In the genomic region with DNA sequence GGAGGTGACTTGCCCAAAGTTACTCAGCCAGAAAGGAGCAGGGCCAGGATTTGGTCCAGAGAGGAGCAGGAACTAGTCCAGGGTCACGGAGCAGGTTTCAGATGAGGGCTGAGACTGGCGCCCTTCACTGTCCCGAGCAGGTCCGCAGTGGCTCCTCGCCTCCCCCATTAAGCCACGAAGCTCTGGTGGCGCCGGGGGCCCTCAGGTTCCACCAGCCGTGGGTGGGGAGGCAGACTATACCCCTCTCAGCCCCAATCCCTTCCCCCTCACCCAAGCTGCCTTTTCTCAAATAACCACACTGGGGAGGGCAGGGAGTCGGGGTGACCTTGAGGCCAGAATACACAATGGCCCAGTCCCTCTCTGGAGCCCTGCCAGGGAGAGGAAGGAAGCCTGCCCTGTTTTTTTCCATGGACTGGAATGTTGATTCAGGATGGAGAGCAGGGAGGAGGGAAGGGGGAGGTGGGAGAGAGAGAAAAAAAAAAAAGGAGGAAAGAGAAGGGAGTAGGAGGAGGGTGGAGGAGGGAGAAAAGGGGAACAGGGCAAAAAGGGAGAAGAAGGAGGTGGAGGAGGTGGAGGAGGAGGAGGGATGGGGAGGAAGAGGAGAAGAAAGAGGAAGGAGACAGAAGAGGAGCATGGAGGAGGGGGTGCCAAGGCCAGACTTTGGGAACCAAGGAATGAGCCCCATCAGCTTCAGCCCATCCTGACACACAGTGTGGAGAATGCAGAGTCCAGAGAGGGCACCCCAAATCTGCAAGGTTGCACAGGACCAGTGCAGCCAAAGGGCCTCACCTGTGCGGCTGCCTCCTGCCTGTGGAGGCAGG, we compare ENCODE assay signal across 8 cellular contexts. TPM values are rescaled to one million over a fixed set of nuclear protein-coding genes. Genes with fewer than 3 reads are reported as not detected.
DNase-seq lines count a peak whose midpoint lies in the region; ATAC-seq and TF ChIP-seq lines count a peak whose summit lies in the region.

No MANE protein-coding gene starts in this region.

- peaks cover 0 to 10% of the 10 kb centered on the region in 2 donors for H3K27me3 Mint-ChIP-seq in stimulated activated naive B cell treated with anti-CD40 and anti-IgM and Interleukin-4, amounts not matched to agents 10 μg/mL and 1 μg/mL and 100 μg/mL, for 72 hours
- no peaks in the 10 kb centered on the region for H3K27me3 Mint-ChIP-seq in T-helper 17 cell

- no peak overlapping the region for H3K9ac ChIP-seq in mammary epithelial cell (ENCODE audit: insufficient read depth, low read length)

- H3K79me2 ChIP-seq in mammary epithelial cell (ENCODE audit: insufficient read depth, low read length), result no peaks in the 10 kb centered on the region

- intact Hi-C loops in mammary epithelial cell (cut with micrococcal nuclease) (no loop called here), left colon (cut with DNase I, micrococcal nuclease) (loop anchor here in 1 of 2 donors (10.0 kb wide), 1 partner anchor 126 kb away; the partner anchor contains the start of gene NECTIN2)

- peaks cover 13 to 16% of the 10 kb centered on the region in 2 donors for H3K9me3 Mint-ChIP-seq in stimulated activated naive B cell treated with anti-CD40 and anti-IgM and Interleukin-4, amounts not matched to agents 10 μg/mL and 1 μg/mL and 100 μg/mL, for 72 hours

- H3K36me3 ChIP-seq in mammary epithelial cell (ENCODE audit: insufficient read depth, low read length), result no peaks in the 10 kb centered on the region
- H3K36me3 ChIP-seq in thymus (ENCODE audit: control insufficient read depth, insufficient read depth), result no peaks in the 10 kb centered on the region

- H2AFZ ChIP-seq in mammary epithelial cell (ENCODE audit: low read depth, low read length), result peak overlapping the region; percentile 85

- in situ Hi-C loops in mammary epithelial cell (cut with MboI; ENCODE audit: low sequenced_read_pairs in 2 of 2), result no loop called here

- DNase-seq in HuH-7.5 (ENCODE audit: low spot score), result peak; percentile 73
- DNase-seq in mammary epithelial cell, result no peak
- DNase-seq in left colon, result peak; percentile 83 to 84
- DNase-seq in stimulated activated naive B cell treated with anti-CD40 and anti-IgM and Interleukin-4, amounts not matched to agents 10 μg/mL and 1 μg/mL and 100 μg/mL, for 72 hours, result no peak
- no peak for DNase-seq in T-helper 17 cell
- no peak for DNase-seq in stimulated activated CD4-positive, alpha-beta T cell treated with anti-CD3 and anti-CD28 coated beads, Interleukin-2, amount 100 ng/mL, for 48 hours
- no peak for DNase-seq in NCI-H2171 treated with DMSO at 0.1 percent for 48 hours (lab: John Stamatoyannopoulos, UW)

- BruUV-seq in mammary epithelial cell (replicated peaks; lab: Mats Ljungman, UMichigan), result no TSS peak

- peaks cover 8% of the 10 kb centered on the region for H3K9me3 ChIP-seq in mammary epithelial cell (replicated peaks; ENCODE audit: insufficient read depth, low read length)
- H3K9me3 ChIP-seq in thymus (ENCODE audit: control insufficient read depth), result no peaks in the 10 kb centered on the region
- no peaks in the 10 kb centered on the region for H3K9me3 ChIP-seq in T-helper 17 cell (ENCODE audit: control insufficient read depth, low read length, poor library complexity, severe bottlenecking)

- H3K4me3 Mint-ChIP-seq in stimulated activated naive B cell treated with anti-CD40 and anti-IgM and Interleukin-4, amounts not matched to agents 10 μg/mL and 1 μg/mL and 100 μg/mL, for 72 hours, result no peak overlapping the region
- no peak overlapping the region for H3K4me3 Mint-ChIP-seq in T-helper 17 cell

- H3K4me1 Mint-ChIP-seq in stimulated activated naive B cell treated with anti-CD40 and anti-IgM and Interleukin-4, amounts not matched to agents 10 μg/mL and 1 μg/mL and 100 μg/mL, for 72 hours, result peaks cover 17 to 19% of the 10 kb centered on the region in 2 donors
- peaks cover 1% of the 10 kb centered on the region for H3K4me1 Mint-ChIP-seq in T-helper 17 cell

- WGBS in mammary epithelial cell (ENCODE audit: low coverage, missing lambda C conversion rate), result 25% methylated on average over 8 of the region's 11 CpGs
- WGBS in thymus, result 78% methylated on average over 11 of the region's 11 CpGs

- CTCF ChIA-PET in mammary epithelial cell (lab: Charles Lee; ENCODE audit: low non-redundant PET), result no interaction called here

- no peak for TF ChIP-seq CTCF in mammary epithelial cell (conservative IDR thresholded peaks at IDR 0.05 in 1 of 2, IDR thresholded peaks at IDR 0.05 in 1 of 2; ENCODE audit: extremely low read depth in 1 of 2, insufficient read depth in 1 of 2, low read depth in 1 of 2, low read length in 2 of 2)

- dilution Hi-C loops in mammary epithelial cell (cut with HindIII; ENCODE audit: low sequenced_read_pairs), result loop anchor here (5.0 to 10.0 kb wide), 2 partner anchors 89 to 236 kb away; partner anchors contain the start of genes BCAM and CLPTM1

- H3K27ac ChIP-seq in mammary epithelial cell (ENCODE audit: insufficient read depth, low read depth, low read length) (no peak overlapping the region), thymus (ENCODE audit: low read depth) (peak overlapping the region; percentile 25)

- no peak overlapping the region for H3K27ac Mint-ChIP-seq in stimulated activated naive B cell treated with anti-CD40 and anti-IgM and Interleukin-4, amounts not matched to agents 10 μg/mL and 1 μg/mL and 100 μg/mL, for 72 hours
- no peak overlapping the region for H3K27ac Mint-ChIP-seq in T-helper 17 cell

- H3K4me3 ChIP-seq in mammary epithelial cell (replicated peaks in 1 of 3; ENCODE audit: insufficient read depth in 1 of 3, low read depth in 2 of 3, low read length in 3 of 3), result no peak overlapping the region
- H3K4me3 ChIP-seq in thymus (ENCODE audit: low read length), result no peak overlapping the region

- H3K4me1 ChIP-seq in mammary epithelial cell (ENCODE audit: insufficient read depth, low read length) (peaks cover 11% of the 10 kb centered on the region), thymus (ENCODE audit: control insufficient read depth, insufficient read depth, low read length) (no peaks in the 10 kb centered on the region)

- H3K27me3 ChIP-seq in mammary epithelial cell (ENCODE audit: insufficient read depth, low read length) (no peaks in the 10 kb centered on the region), thymus (ENCODE audit: control insufficient read depth, insufficient read depth) (no peaks in the 10 kb centered on the region)

- no peaks in the 10 kb centered on the region for H4K20me1 ChIP-seq in mammary epithelial cell (ENCODE audit: insufficient read depth, low read length)

- no peak overlapping the region for H3K4me2 ChIP-seq in mammary epithelial cell (ENCODE audit: insufficient read depth, low read depth, low read length)

- ATAC-seq in left colon (peak; percentile 86), T-helper 17 cell (no peak)
- ATAC-seq in stimulated activated naive B cell treated with anti-CD40 and anti-IgM and Interleukin-4, amounts not matched to agents 10 μg/mL and 1 μg/mL and 100 μg/mL, for 72 hours (replicated peaks), result no peak

- H3K36me3 Mint-ChIP-seq in stimulated activated naive B cell treated with anti-CD40 and anti-IgM and Interleukin-4, amounts not matched to agents 10 μg/mL and 1 μg/mL and 100 μg/mL, for 72 hours, result no peaks in the 10 kb centered on the region
- no peaks in the 10 kb centered on the region for H3K36me3 Mint-ChIP-seq in T-helper 17 cell (ENCODE audit: low read depth)

RNA-seq across cellular contexts. Expression of gene CEACAM16, which starts 19.7 kb away (rescaled TPM):
- total RNA-seq in mammary epithelial cell (not detected), left colon (under 1 TPM in 1 of 2 donors, not detected in 1; 0.45 TPM), T-helper 17 cell (not detected)
- polyA plus RNA-seq in mammary epithelial cell (not detected), thymus (0.09 TPM)
- not detected for polyA minus RNA-seq in mammary epithelial cell

RNA-seq across cellular contexts. Expression of gene BCL3, which starts 29.9 kb away (rescaled TPM):
- total RNA-seq in mammary epithelial cell, result 10 to 100 TPM in 1 of 2 donors, 1 to 10 TPM in 1; 3.7 to 23.4 TPM
- 4.1 TPM for polyA plus RNA-seq in mammary epithelial cell
- 12.2 TPM for polyA minus RNA-seq in mammary epithelial cell
- 100 to 1,000 TPM in 1 of 2 donors, 10 to 100 TPM in 1; 81.5 to 103 TPM for total RNA-seq in left colon
- 62.9 TPM for polyA plus RNA-seq in thymus
- 100 to 1,000 TPM; 149 to 168 TPM for total RNA-seq in T-helper 17 cell

RNA-seq across cellular contexts. Expression of gene CEACAM19, which starts 47.4 kb away (rescaled TPM):
- total RNA-seq in mammary epithelial cell (1 to 10 TPM; 1.8 to 5.3 TPM), left colon (1 to 10 TPM; 6.5 to 6.6 TPM), T-helper 17 cell (under 1 TPM; 0.27 to 0.39 TPM)
- polyA plus RNA-seq in mammary epithelial cell (1.7 TPM), thymus (3.5 TPM)
- not detected for polyA minus RNA-seq in mammary epithelial cell

RNA-seq across cellular contexts. Expression of gene CBLC, which starts 59.0 kb away (rescaled TPM):
- 10 to 100 TPM; 51.2 to 76.7 TPM for total RNA-seq in mammary epithelial cell
- polyA plus RNA-seq in mammary epithelial cell, result 39.4 TPM
- 48.2 TPM for polyA minus RNA-seq in mammary epithelial cell
- 10 to 100 TPM; 79.1 to 84.4 TPM for total RNA-seq in left colon
- 2.0 TPM for polyA plus RNA-seq in thymus
- not detected for total RNA-seq in T-helper 17 cell

Comparison
In these comparisons a context has a peak if more than half of its experiments do, and no peak if none do; other contexts are left out.
1. DNase-seq: peak in HuH-7.5 (single experiment) and left colon (2 of 2); none in mammary epithelial cell (single experiment), stimulated activated naive B cell treated with anti-CD40 and anti-IgM and Interleukin-4, amounts not matched to agents 10 μg/mL and 1 μg/mL and 100 μg/mL, for 72 hours (single experiment), T-helper 17 cell (0 of 3), stimulated activated CD4-positive, alpha-beta T cell treated with anti-CD3 and anti-CD28 coated beads, Interleukin-2, amount 100 ng/mL, for 48 hours (0 of 2) and NCI-H2171 treated with DMSO at 0.1 percent for 48 hours (single experiment).